ENCODE assay signal across 10 cellular contexts in genomic region chr4:103098331-103098730, GRCh38. TPM values are rescaled to one million over a fixed set of nuclear protein-coding genes. Genes with fewer than 3 reads are reported as not detected.
A peak's percentile ranks its signal among the peaks of the same experiment; 100 is the strongest.
DNase-seq lines count a peak whose midpoint lies in the region; ATAC-seq and TF ChIP-seq lines count a peak whose summit lies in the region.
"Had no signal": no experiment of that assay in that cellular context is flagged by ENCODE, and none has a peak within 500 bp of the region (broad histone marks: within the 10 kb centered on the region; RNA-seq: fewer than 3 reads in every experiment).

No MANE protein-coding gene starts in this region.

- H3K4me3 Mint-ChIP-seq in activated CD4-positive, alpha-beta T cell treated with anti-CD3 and anti-CD28 coated beads for 36 hours: peak overlapping the region; percentile 74

- peak overlapping the region; percentile 43 to 53 for H3K4me3 ChIP-seq in cardiac fibroblast (replicated peaks in 1 of 2; ENCODE audit: low read depth in 2 of 2, low read length in 2 of 2)

- no peaks in the 10 kb centered on the region for H3K27me3 Mint-ChIP-seq in activated CD4-positive, alpha-beta T cell treated with anti-CD3 and anti-CD28 coated beads for 36 hours

- H3K27ac Mint-ChIP-seq in activated CD4-positive, alpha-beta T cell treated with anti-CD3 and anti-CD28 coated beads for 36 hours: no peak overlapping the region

- H3K9me3 Mint-ChIP-seq in activated CD4-positive, alpha-beta T cell treated with anti-CD3 and anti-CD28 coated beads for 36 hours (ENCODE audit: low read depth): no peaks in the 10 kb centered on the region

- POLR2A ChIA-PET in activated CD4-positive, alpha-beta T cell treated with anti-CD3 and anti-CD28 coated beads for 36 hours (lab: Charles Lee): interaction anchor here (0.6 kb wide), 1 partner anchor 523 kb away, joined by 3 read pairs; no protein-coding TSS in a partner anchor

- TF ChIP-seq CTCF in cardiac fibroblast (IDR thresholded peaks at IDR 0.05; ENCODE audit: low read depth, low read length): no peak

- H3K36me3 Mint-ChIP-seq in activated CD4-positive, alpha-beta T cell treated with anti-CD3 and anti-CD28 coated beads for 36 hours (ENCODE audit: low read depth): no peaks in the 10 kb centered on the region

- peaks cover 18% of the 10 kb centered on the region for H3K4me1 Mint-ChIP-seq in activated CD4-positive, alpha-beta T cell treated with anti-CD3 and anti-CD28 coated beads for 36 hours

- no peak for DNase-seq in activated CD4-positive, alpha-beta T cell treated with anti-CD3 and anti-CD28 coated beads for 36 hours
- no peak for DNase-seq in activated CD4-positive, alpha-beta T cell treated with anti-CD3 and anti-CD28 coated beads, Interleukin-2, amount 50 U/mL, for 4 hours
- DNase-seq in cardiac fibroblast (ENCODE audit: low read depth in 2 of 2) (peak in 1 of 2 donors; percentile 13), medulla oblongata (ENCODE audit: extremely low spot score) (peak; percentile 14), substantia nigra (lab: John Stamatoyannopoulos, UW) (peak in 10 of 49 donors; percentile 3 to 26 (median 8)), NCI-H187 treated with DMSO at 0.1 percent for 48 hours (lab: John Stamatoyannopoulos, UW) (no peak), amniotic stem cell (lab: John Stamatoyannopoulos, UW) (no peak)
- DNase-seq: NCI-H748 treated with DMSO at 0.1 percent for 48 hours had no signal

- intact Hi-C loops in activated CD4-positive, alpha-beta T cell treated with anti-CD3 and anti-CD28 coated beads for 36 hours (cut with DNase I, micrococcal nuclease): loop anchor here (2.0 to 5.0 kb wide), 6 partner anchors 22 to 666 kb away; partner anchors contain the start of genes SLC9B2 (in 1 of the 2) and UBE2D3 (in 1 of the 2)

- no peak for ATAC-seq in activated CD4-positive, alpha-beta T cell treated with anti-CD3 and anti-CD28 coated beads for 36 hours
- ATAC-seq in GM18907 (IDR thresholded peaks at IDR 0.05; ENCODE audit: unreplicated experiment): no peak

- CTCF ChIA-PET in activated CD4-positive, alpha-beta T cell treated with anti-CD3 and anti-CD28 coated beads for 36 hours (lab: Charles Lee): interaction anchor here (1.3 to 8.8 kb wide), 5 partner anchors 16 to 668 kb away, joined by 5 to 66 read pairs (median 14); partner anchors contain the start of gene SLC9B2

- peak overlapping the region; percentile 72 for H3K27ac ChIP-seq in substantia nigra (ENCODE audit: low read depth, low read length, poor library complexity, severe bottlenecking)
- H3K27ac ChIP-seq: VCaP had no signal

RNA-seq across cellular contexts. Expression of gene BDH2, which starts 1.3 kb away (rescaled TPM):
- total RNA-seq in activated CD4-positive, alpha-beta T cell treated with anti-CD3 and anti-CD28 coated beads for 36 hours: 10 to 100 TPM; 12.7 to 14.8 TPM

RNA-seq across cellular contexts. Expression of gene SLC9B2, which starts 21.8 kb away (rescaled TPM):
- 10 to 100 TPM; 30.6 to 31.2 TPM for total RNA-seq in activated CD4-positive, alpha-beta T cell treated with anti-CD3 and anti-CD28 coated beads for 36 hours
